ENCODE assay signal across 1 cellular context in genomic region chr2:170177950-170178781, GRCh38.
TF ChIP-seq lines count a peak whose summit lies in the region.

Gene MYO3B, plus strand, starts transcription at chr2:170178147. Its CDS starts 141 bp downstream, at chr2:170178288.

TF ChIP-seq in GM12878, 131 proteins besides CTCF, POLR2A, EP300 and RAD21 (continued from another document):
- TF ChIP-seq IKZF2 (IDR thresholded peaks at IDR 0.05) (peak; percentile 75 to 78), RUNX3 (IDR thresholded peaks at IDR 0.05; ENCODE audit: low read length) (peak; percentile 31; the same call in 1 of the 2 replicates), ZNF24 (IDR thresholded peaks at IDR 0.05) (no peak), BCL11A (IDR thresholded peaks at IDR 0.05; ENCODE audit: low read depth, low read length) (peak; percentile 5; the same call in 1 of the 2 replicates), RAD51 (IDR thresholded peaks at IDR 0.05) (0 out of 2 replicates have a peak, but pooled peaks have one; percentile 6), SMARCA5 (IDR thresholded peaks at IDR 0.05) (peak; percentile 24), CEBPB (IDR thresholded peaks at IDR 0.05; ENCODE audit: borderline replicate concordance in 1 of 2, low read depth in 2 of 2, low read length in 2 of 2) (no peak), TAF1 (IDR thresholded peaks at IDR 0.05; ENCODE audit: borderline replicate concordance, low read depth, low read length) (no peak), HDAC2 (IDR thresholded peaks at IDR 0.05) (no peak), BMI1 (IDR thresholded peaks at IDR 0.05; ENCODE audit: borderline replicate concordance) (0 out of 2 replicates have a peak, but pooled peaks have one; percentile 27), ATF7 (IDR thresholded peaks at IDR 0.05; ENCODE audit: low read depth) (peak; percentile 38; the same call in 1 of the 2 replicates), PBX3 (IDR thresholded peaks at IDR 0.05; ENCODE audit: insufficient replicate concordance, low read depth, low read length) (peak; percentile 17), SUZ12 (IDR thresholded peaks at IDR 0.05; ENCODE audit: unreplicated experiment) (no peak), YY1 (IDR thresholded peaks at IDR 0.05; ENCODE audit: low read depth, low read length) (peak; percentile 66), YBX1 (IDR thresholded peaks at IDR 0.05) (0 out of 2 replicates have a peak, but pooled peaks have one; percentile 43), CREB1 (IDR thresholded peaks at IDR 0.05; ENCODE audit: low read depth) (peak; percentile 59; the same call in 1 of the 2 replicates), GATAD2B (conservative IDR thresholded peaks at IDR 0.05; ENCODE audit: low read depth) (no peak), IKZF1 (conservative IDR thresholded peaks at IDR 0.05) (peak; percentile 82), NBN (IDR thresholded peaks at IDR 0.05) (peak; percentile 36; the same call in 1 of the 2 replicates), PML (IDR thresholded peaks at IDR 0.05; ENCODE audit: low read length) (0 out of 2 replicates have a peak, but pooled peaks have one; percentile 8), SUPT20H (IDR thresholded peaks at IDR 0.05; ENCODE audit: borderline replicate concordance, control insufficient read depth, low read depth, low read length) (no peak), ZBTB4 (CRISPR knock-in tag; IDR thresholded peaks at IDR 0.05) (no peak), DPF2 (IDR thresholded peaks at IDR 0.05) (peak; percentile 75), EED (IDR thresholded peaks at IDR 0.05; ENCODE audit: low read depth) (0 out of 2 replicates have a peak, but pooled peaks have one; percentile 23), MLLT1 (IDR thresholded peaks at IDR 0.05) (peak; percentile 13; the same call in 1 of the 2 replicates), BHLHE40 (IDR thresholded peaks at IDR 0.05; ENCODE audit: borderline replicate concordance in 1 of 2, low read depth in 2 of 2, low read length in 1 of 2) (peak in 1 of 2 experiments; percentile 25; a peak in 1 of 4 replicates), RELB (IDR thresholded peaks at IDR 0.05; ENCODE audit: low read depth) (peak; percentile 18; the same call in 1 of the 2 replicates), MEF2B (IDR thresholded peaks at IDR 0.05; ENCODE audit: partially characterized antibody, poor library complexity, severe bottlenecking) (peak; percentile 38), ZBTB11 (CRISPR knock-in tag; IDR thresholded peaks at IDR 0.05) (no peak)
